Comparison of ENCODE assay signal across 16 cellular contexts in genomic region chr2:223092667-223093066, GRCh38. TPM values are rescaled to one million over a fixed set of nuclear protein-coding genes. Genes with fewer than 3 reads are reported as not detected.
DNase-seq lines count a peak whose midpoint lies in the region; ATAC-seq and TF ChIP-seq lines count a peak whose summit lies in the region.
"Had no signal": no experiment of that assay in that cellular context is flagged by ENCODE, and none has a peak within 500 bp of the region (broad histone marks: within the 10 kb centered on the region; RNA-seq: fewer than 3 reads in every experiment).

No MANE protein-coding gene starts in this region.

- H3K27ac ChIP-seq in BLaER1, result no peak overlapping the region
- H3K27ac ChIP-seq in ascending aorta, result peak overlapping the region; percentile 23 to 58
- H3K27ac ChIP-seq in suprapubic skin, result peak overlapping the region; percentile 55

- no peak for TF ChIP-seq POLR2A in suprapubic skin (IDR thresholded peaks at IDR 0.05)

- H3K4me1 ChIP-seq in BLaER1 (peaks cover 15% of the 10 kb centered on the region), ascending aorta (no peaks in the 10 kb centered on the region), suprapubic skin (peaks cover 39% of the 10 kb centered on the region)

- H3K36me3 ChIP-seq in BLaER1, result no peaks in the 10 kb centered on the region
- no peaks in the 10 kb centered on the region for H3K36me3 ChIP-seq in ascending aorta
- no peaks in the 10 kb centered on the region for H3K36me3 ChIP-seq in suprapubic skin
- H3K36me3 ChIP-seq: BE2C had no signal

- no peak overlapping the region for H3K4me3 ChIP-seq in BLaER1
- H3K4me3 ChIP-seq in ascending aorta, result no peak overlapping the region
- no peak overlapping the region for H3K4me3 ChIP-seq in suprapubic skin

- 90% methylated on average over 4 of the region's 4 CpGs for WGBS in suprapubic skin

- intact Hi-C loops in ascending aorta (cut with DNase I), result no loop called here

- no peak for DNase-seq in ascending aorta (ENCODE audit: low spot score in 2 of 2)
- no peak for DNase-seq in osteocyte (ENCODE audit: extremely low spot score, unreplicated experiment)
- DNase-seq in suprapubic skin (ENCODE audit: low spot score in 2 of 2), result no peak
- no peak for DNase-seq in A172 (ENCODE audit: low spot score)
- DNase-seq in activated CD8-positive, alpha-beta memory T cell treated with anti-CD3 and anti-CD28 coated beads, Interleukin-2, amount 50 U/mL, for 4 hours, result no peak
- DNase-seq: CD8-positive, alpha-beta T cell; DMS79 treated with DMSO at 0.1 percent for 48 hours; NCI-H1930; NK-92 treated with Interleukin-12 subunit alpha and Interleukin-12 subunit beta, amount 100 ng/mL, for 24 hours; SIG-M5 had no signal

- H3K4me2 ChIP-seq in BLaER1, result peak overlapping the region; percentile 61; the same call in 1 of the 2 replicates

- H4K20me1 ChIP-seq in BLaER1, result no peaks in the 10 kb centered on the region

- peaks cover 54% of the 10 kb centered on the region for H3K4me1 Mint-ChIP-seq in osteocyte (ENCODE audit: unreplicated experiment)

- H3K9me3 ChIP-seq in BLaER1 (no peaks in the 10 kb centered on the region), ascending aorta (no peaks in the 10 kb centered on the region), suprapubic skin (no peaks in the 10 kb centered on the region)
- H3K9me3 ChIP-seq: BE2C had no signal

- H3K27me3 ChIP-seq in BLaER1 (no peaks in the 10 kb centered on the region), ascending aorta (no peaks in the 10 kb centered on the region), suprapubic skin (no peaks in the 10 kb centered on the region)
- H3K27me3 ChIP-seq: BE2C had no signal

- no peak overlapping the region for H3K4me3 Mint-ChIP-seq in osteocyte (ENCODE audit: unreplicated experiment)
- H3K4me3 Mint-ChIP-seq: CD8-positive, alpha-beta T cell had no signal

- H3K9me3 Mint-ChIP-seq in osteocyte (ENCODE audit: unreplicated experiment), result peaks cover 7% of the 10 kb centered on the region
- H3K9me3 Mint-ChIP-seq: CD8-positive, alpha-beta T cell had no signal

- no peak for ATAC-seq in GM21529 (IDR thresholded peaks at IDR 0.05; ENCODE audit: unreplicated experiment)
- ATAC-seq: CD8-positive, alpha-beta T cell; HCT116 had no signal

- no peak for TF ChIP-seq EP300 in suprapubic skin (IDR thresholded peaks at IDR 0.05)

- H3K27me3 Mint-ChIP-seq in osteocyte (ENCODE audit: unreplicated experiment), result no peaks in the 10 kb centered on the region

- TF ChIP-seq CTCF in ascending aorta (IDR thresholded peaks at IDR 0.05), result no peak
- TF ChIP-seq CTCF in osteocyte (IDR thresholded peaks at IDR 0.05), result no peak
- no peak for TF ChIP-seq CTCF in suprapubic skin (IDR thresholded peaks at IDR 0.05)

- H3K27ac Mint-ChIP-seq in osteocyte (ENCODE audit: unreplicated experiment), result peak overlapping the region; percentile 86
- H3K27ac Mint-ChIP-seq: CD8-positive, alpha-beta T cell had no signal

- no peak overlapping the region for H3K9ac ChIP-seq in BLaER1

- H3K36me3 Mint-ChIP-seq in osteocyte (ENCODE audit: unreplicated experiment), result peaks cover 5% of the 10 kb centered on the region
- H3K36me3 Mint-ChIP-seq: CD8-positive, alpha-beta T cell had no signal

RNA-seq across cellular contexts. Expression of gene KCNE4, which starts 40.7 kb away (rescaled TPM):
- total RNA-seq in ascending aorta, result 18.3 TPM
- 3.5 and 3.7 TPM in 2 replicates for total RNA-seq in osteocyte
- 1 to 10 TPM in 3 of 4 donors, under 1 TPM in 1; 0.64 to 2.4 (median 2.1) TPM for total RNA-seq in suprapubic skin
- total RNA-seq in A172 (2014; rRNA removed; shearing (Covaris generic)), result 0.17 TPM in 1 of 2 replicates, not detected in the other
- total RNA-seq: CD8-positive, alpha-beta T cell; G401; OCI-LY7 had no signal
